ENCODE assay signal across 28 cellular contexts in genomic region chr1:45815667-45816458, GRCh38. TPM values are rescaled to one million over a fixed set of nuclear protein-coding genes. Genes with fewer than 3 reads are reported as not detected.
DNase-seq lines count a peak whose midpoint lies in the region; TF ChIP-seq lines count a peak whose summit lies in the region.
"Had no signal": no experiment of that assay in that cellular context is flagged by ENCODE, and none has a peak within 500 bp of the region (broad histone marks: within the 10 kb centered on the region; RNA-seq: fewer than 3 reads in every experiment).

No MANE protein-coding gene starts in this region.

- H3K4me1 Mint-ChIP-seq in MCF 10A (ENCODE audit: insufficient read depth, unreplicated experiment): no peaks in the 10 kb centered on the region
- no peaks in the 10 kb centered on the region for H3K4me1 Mint-ChIP-seq in glutamatergic neuron (ENCODE audit: low read depth, unreplicated experiment)
- no peaks in the 10 kb centered on the region for H3K4me1 Mint-ChIP-seq in type B pancreatic cell (ENCODE audit: unreplicated experiment)
- H3K4me1 Mint-ChIP-seq: brain, mesothelial cell of epicardium, nephron had no signal

- H3K9me3 ChIP-seq in breast epithelium: peaks cover 0 to 3% of the 10 kb centered on the region in 2 donors
- H3K9me3 ChIP-seq: prostate gland had no signal

- H3K27ac Mint-ChIP-seq in MCF 10A (ENCODE audit: low read depth, unreplicated experiment) (peak overlapping the region; percentile 26), glutamatergic neuron (ENCODE audit: unreplicated experiment) (no peak overlapping the region), type B pancreatic cell (no peak overlapping the region)
- H3K27ac Mint-ChIP-seq: brain; mesothelial cell of epicardium; nephron; T-helper 1 cell treated with Interleukin-12 subunit alpha and Interleukin-12 subunit beta and Interleukin-4 antibody, amounts not matched to agents 30 μg/mL and 1 μg/mL, for 36 hours had no signal

- H3K27me3 ChIP-seq in breast epithelium: no peaks in the 10 kb centered on the region
- H3K27me3 ChIP-seq: esophagus muscularis mucosa had no signal

- H3K27me3 Mint-ChIP-seq in MCF 10A (ENCODE audit: insufficient read depth, unreplicated experiment): no peaks in the 10 kb centered on the region
- H3K27me3 Mint-ChIP-seq in glutamatergic neuron (ENCODE audit: unreplicated experiment): peaks cover 2% of the 10 kb centered on the region
- no peaks in the 10 kb centered on the region for H3K27me3 Mint-ChIP-seq in type B pancreatic cell
- H3K27me3 Mint-ChIP-seq: brain had no signal

- DNase-seq in MCF 10A (ENCODE audit: unreplicated experiment) (peak; percentile 43), breast epithelium (ENCODE audit: low spot score in 2 of 2) (no peak), amniotic epithelial cell (ENCODE audit: low read depth) (peak; percentile 43), foreskin fibroblast (peak; percentile 58 to 73), Ammon's horn (ENCODE audit: low spot score) (no peak), lower leg skin (ENCODE audit: low spot score in 2 of 2) (no peak), glutamatergic neuron (no peak), type B pancreatic cell (ENCODE audit: extremely low spot score, unreplicated experiment) (no peak)
- DNase-seq: activated CD4-positive, alpha-beta T cell treated with anti-CD3 and anti-CD28 coated beads, Interleukin-2, amount 50 U/mL, for 48 hours; activated naive CD4-positive, alpha-beta T cell treated with anti-CD3 and anti-CD28 coated beads, Interleukin-2, amount 50 U/mL, for 16 hours; activated T-cell treated with anti-CD3 and anti-CD28 coated beads, Interleukin-2, amount 50 U/mL, for 1 hour; hippocampal formation; kidney glomerular epithelial cell; NCI-H1048; NCI-H2081 treated with DMSO at 0.1 percent for 48 hours; NCI-H524 treated with DMSO at 0.1 percent for 48 hours; SIG-M5; stimulated activated CD8-positive, alpha-beta memory T cell treated with anti-CD3 and anti-CD28 coated beads, Interleukin-4, amount 100 ng/mL, for 48 hours; WERI-Rb-1 had no signal

- H3K9me3 Mint-ChIP-seq in MCF 10A (ENCODE audit: unreplicated experiment): no peaks in the 10 kb centered on the region
- H3K9me3 Mint-ChIP-seq in glutamatergic neuron (ENCODE audit: unreplicated experiment): no peaks in the 10 kb centered on the region
- no peaks in the 10 kb centered on the region for H3K9me3 Mint-ChIP-seq in type B pancreatic cell
- H3K9me3 Mint-ChIP-seq: T-helper 1 cell treated with Interleukin-12 subunit alpha and Interleukin-12 subunit beta and Interleukin-4 antibody, amounts not matched to agents 30 μg/mL and 1 μg/mL, for 36 hours had no signal

- no peak overlapping the region for H3K27ac ChIP-seq in breast epithelium
- H3K27ac ChIP-seq: 22Rv1, C4-2B, esophagus muscularis mucosa, prostate gland, WERI-Rb-1 had no signal

- H3K36me3 Mint-ChIP-seq in MCF 10A (ENCODE audit: insufficient read depth, unreplicated experiment): no peaks in the 10 kb centered on the region
- peaks cover 11% of the 10 kb centered on the region for H3K36me3 Mint-ChIP-seq in glutamatergic neuron (ENCODE audit: unreplicated experiment)
- H3K36me3 Mint-ChIP-seq in type B pancreatic cell: peaks cover 26% of the 10 kb centered on the region

- H3K4me1 ChIP-seq in breast epithelium: no peaks in the 10 kb centered on the region
- H3K4me1 ChIP-seq: esophagus muscularis mucosa, prostate gland had no signal

- POLR2A ChIA-PET in MCF 10A (lab: Yijun Ruan, JAX): interaction anchor here (3.6 kb wide), 1 partner anchor 12 kb away, joined by 19 read pairs; the partner anchor contains the start of gene MAST2

- CTCF ChIA-PET in MCF 10A (lab: Yijun Ruan, JAX): interaction anchor here (0.5 kb wide), 1 partner anchor 103 kb away, joined by 3 read pairs; no protein-coding TSS in a partner anchor

- H3K4me3 Mint-ChIP-seq in MCF 10A (ENCODE audit: unreplicated experiment) (no peak overlapping the region), glutamatergic neuron (ENCODE audit: unreplicated experiment) (no peak overlapping the region), type B pancreatic cell (no peak overlapping the region)
- H3K4me3 Mint-ChIP-seq: brain; mesothelial cell of epicardium; nephron; T-helper 1 cell treated with Interleukin-12 subunit alpha and Interleukin-12 subunit beta and Interleukin-4 antibody, amounts not matched to agents 30 μg/mL and 1 μg/mL, for 36 hours had no signal

- no peak for TF ChIP-seq POLR2A in breast epithelium (IDR thresholded peaks at IDR 0.05)
- no peak for TF ChIP-seq POLR2A in lower leg skin (IDR thresholded peaks at IDR 0.05)

- no peaks in the 10 kb centered on the region for H3K36me3 ChIP-seq in breast epithelium
- H3K36me3 ChIP-seq: prostate gland had no signal

- no TSS peak for BruUV-seq in MCF 10A (replicated peaks; lab: Mats Ljungman, UMichigan)

- TF ChIP-seq CTCF in MCF 10A (IDR thresholded peaks at IDR 0.05; ENCODE audit: unreplicated experiment) (no peak), breast epithelium (IDR thresholded peaks at IDR 0.05) (no peak), foreskin fibroblast (IDR thresholded peaks at IDR 0.05; ENCODE audit: low read depth, low read length) (no peak), lower leg skin (IDR thresholded peaks at IDR 0.05) (no peak), glutamatergic neuron (IDR thresholded peaks at IDR 0.05; ENCODE audit: partially characterized antibody, unreplicated experiment) (no peak), type B pancreatic cell (conservative IDR thresholded peaks at IDR 0.05) (no peak)

- intact Hi-C loops in MCF 10A (cut with micrococcal nuclease): no loop called here
- intact Hi-C loops in breast epithelium (cut with DNase I; ENCODE audit: low total_unique reads): no loop called here
- intact Hi-C loops in lower leg skin (cut with DNase I; ENCODE audit: low total_unique reads): no loop called here

- WGBS in lower leg skin, 2 donors: 76 to 88% methylated on average over 3 of the region's 3 CpGs

- H3K4me3 ChIP-seq in breast epithelium (no peak overlapping the region), foreskin fibroblast (ENCODE audit: low read depth in 1 of 2, low read length in 2 of 2) (no peak overlapping the region), lower leg skin (ENCODE audit: low read depth, poor library complexity, severe bottlenecking) (no peak overlapping the region)
- H3K4me3 ChIP-seq: esophagus muscularis mucosa, prostate gland, smooth muscle cell had no signal

RNA-seq across cellular contexts. Expression of gene MAST2, which starts 12.5 kb away (rescaled TPM):
- 33.3 and 39.2 TPM in 2 replicates for total RNA-seq in MCF 10A (2022)
- total RNA-seq in breast epithelium: 10 to 100 TPM; 28.0 to 34.4 (median 31.6) TPM
- total RNA-seq in lower leg skin: 10 to 100 TPM in 3 of 4 donors, 1 to 10 TPM in 1; 6.6 to 22.6 (median 13.9) TPM
- total RNA-seq in glutamatergic neuron (ENCODE audit: unreplicated experiment): 95.1 TPM
- 25.1 and 38.1 TPM in 2 replicates for total RNA-seq in type B pancreatic cell (ENCODE audit: low replicate concordance)

Comparison
In these comparisons a context has a peak if more than half of its experiments do, and no peak if none do; other contexts are left out.
1. DNase-seq: peak in MCF 10A (single experiment), amniotic epithelial cell (single experiment) and foreskin fibroblast (2 of 2); none in breast epithelium (0 of 2), Ammon's horn (single experiment), lower leg skin (0 of 2), glutamatergic neuron (single experiment) and type B pancreatic cell (single experiment).